22 cellular contexts compared by ENCODE assay signal in the genomic region with DNA sequence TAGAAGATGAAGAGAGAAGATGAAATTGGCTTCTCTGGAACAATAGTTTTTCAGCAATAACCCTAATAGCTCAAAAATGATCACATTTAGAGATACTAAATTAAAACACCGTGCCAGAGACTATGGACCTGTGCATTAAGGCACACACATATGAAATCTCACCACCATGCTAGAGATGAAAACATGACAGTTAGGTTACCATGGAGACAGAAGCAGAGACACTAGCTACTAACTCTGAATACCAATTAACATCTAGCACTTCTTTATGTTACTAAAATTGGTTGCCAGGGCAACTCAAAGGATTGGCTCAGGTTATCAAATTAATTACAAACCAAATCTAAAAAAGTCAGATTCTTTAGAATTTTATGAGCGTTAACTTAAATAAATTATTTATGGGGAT.
"Had no signal": no experiment of that assay in that cellular context is flagged by ENCODE, and none has a peak within 500 bp of the region (broad histone marks: within the 10 kb centered on the region; RNA-seq: fewer than 3 reads in every experiment).

No MANE protein-coding gene starts in this region.

- H3K4me3 Mint-ChIP-seq: activated naive CD8-positive, alpha-beta T cell treated with anti-CD3 and anti-CD28 coated beads for 36 hours; central memory CD8-positive, alpha-beta T cell; endodermal cell; naive thymus-derived CD8-positive, alpha-beta T cell; stimulated activated memory B cell treated with anti-CD40 and anti-IgM and Interleukin-4, amounts not matched to agents 10 μg/mL and 1 μg/mL and 100 μg/mL, for 72 hours had no signal

- H3K4me1 Mint-ChIP-seq: activated naive CD8-positive, alpha-beta T cell treated with anti-CD3 and anti-CD28 coated beads for 36 hours; central memory CD8-positive, alpha-beta T cell; naive thymus-derived CD8-positive, alpha-beta T cell; stimulated activated memory B cell treated with anti-CD40 and anti-IgM and Interleukin-4, amounts not matched to agents 10 μg/mL and 1 μg/mL and 100 μg/mL, for 72 hours had no signal

- H3K9ac ChIP-seq: parathyroid adenoma had no signal

- H3K36me3 ChIP-seq: colonic mucosa, sigmoid colon, thoracic aorta, upper lobe of left lung, WERI-Rb-1 had no signal

- H3K4me1 ChIP-seq: colonic mucosa, parathyroid adenoma had no signal

- H3K4me3 ChIP-seq: body of pancreas, colonic mucosa, sigmoid colon, thoracic aorta, upper lobe of left lung had no signal

- H3K36me3 Mint-ChIP-seq: activated naive CD8-positive, alpha-beta T cell treated with anti-CD3 and anti-CD28 coated beads for 36 hours; naive thymus-derived CD8-positive, alpha-beta T cell; stimulated activated memory B cell treated with anti-CD40 and anti-IgM and Interleukin-4, amounts not matched to agents 10 μg/mL and 1 μg/mL and 100 μg/mL, for 72 hours had no signal

- H3K27me3 ChIP-seq: body of pancreas, colonic mucosa, sigmoid colon, upper lobe of left lung had no signal

- H3K27me3 Mint-ChIP-seq: central memory CD8-positive, alpha-beta T cell had no signal

- H3K27ac ChIP-seq: body of pancreas, colonic mucosa, epithelial cell of prostate, parathyroid adenoma, sigmoid colon, thoracic aorta, upper lobe of left lung, WERI-Rb-1 had no signal

- H3K79me2 ChIP-seq: parathyroid adenoma had no signal

- H3K27ac Mint-ChIP-seq: activated naive CD8-positive, alpha-beta T cell treated with anti-CD3 and anti-CD28 coated beads for 36 hours; endodermal cell; naive thymus-derived CD8-positive, alpha-beta T cell; stimulated activated memory B cell treated with anti-CD40 and anti-IgM and Interleukin-4, amounts not matched to agents 10 μg/mL and 1 μg/mL and 100 μg/mL, for 72 hours had no signal

- DNase-seq: activated CD4-positive, alpha-beta T cell treated with anti-CD3 and anti-CD28 coated beads for 1 hour; activated CD4-positive, alpha-beta T cell treated with anti-CD3 and anti-CD28 coated beads, Interleukin-2, amount 50 U/mL, for 48 hours; activated naive CD4-positive, alpha-beta T cell; activated naive CD8-positive, alpha-beta T cell treated with anti-CD3 and anti-CD28 coated beads for 36 hours; activated T-cell treated with anti-CD3 and anti-CD28 coated beads for 4 hours; amniotic stem cell; body of pancreas; colonic mucosa; endodermal cell; foreskin fibroblast; left cardiac atrium; mesenchymal stem cell; naive thymus-derived CD8-positive, alpha-beta T cell; sigmoid colon; stimulated activated CD4-positive, alpha-beta T cell treated with anti-CD3 and anti-CD28 coated beads, Interleukin-4, amount 100 ng/mL, for 4 hours; upper lobe of left lung; WERI-Rb-1 had no signal

- ATAC-seq: body of pancreas; left cardiac atrium; naive thymus-derived CD8-positive, alpha-beta T cell; stimulated activated memory B cell treated with anti-CD40 and anti-IgM and Interleukin-4, amounts not matched to agents 10 μg/mL and 1 μg/mL and 100 μg/mL, for 72 hours had no signal

- H3K9me3 ChIP-seq: body of pancreas, colonic mucosa, sigmoid colon, thoracic aorta, upper lobe of left lung had no signal

- H2AFZ ChIP-seq: parathyroid adenoma had no signal

- H3K9me3 Mint-ChIP-seq: activated naive CD8-positive, alpha-beta T cell treated with anti-CD3 and anti-CD28 coated beads for 36 hours; endodermal cell; naive thymus-derived CD8-positive, alpha-beta T cell; stimulated activated memory B cell treated with anti-CD40 and anti-IgM and Interleukin-4, amounts not matched to agents 10 μg/mL and 1 μg/mL and 100 μg/mL, for 72 hours had no signal
